Comparison of ENCODE assay signal across 11 cellular contexts in the genomic region with DNA sequence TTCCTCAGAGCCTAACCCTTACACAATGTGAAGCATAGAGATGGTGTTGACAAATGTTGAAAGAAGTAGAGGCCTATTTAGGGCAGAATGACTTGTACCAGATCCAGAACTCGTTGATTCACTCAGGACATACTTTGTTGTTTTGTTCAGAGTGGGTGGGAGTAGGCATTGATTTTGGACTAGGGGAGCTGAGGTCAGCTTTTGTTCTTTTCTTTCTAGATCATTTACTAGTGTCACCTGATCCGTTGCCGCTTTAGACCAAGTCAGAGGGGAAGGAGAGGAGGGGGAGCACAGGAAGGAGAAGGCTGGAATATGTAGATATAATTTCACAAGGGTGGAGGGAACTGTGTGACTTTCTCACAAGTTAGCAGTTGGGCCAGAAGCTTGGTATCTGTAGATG.
"Had no signal": no experiment of that assay in that cellular context is flagged by ENCODE, and none has a peak within 500 bp of the region (broad histone marks: within the 10 kb centered on the region; RNA-seq: fewer than 3 reads in every experiment).

No MANE protein-coding gene starts in this region.

- DNase-seq: activated CD4-positive, alpha-beta memory T cell treated with anti-CD3 and anti-CD28 coated beads for 36 hours; activated CD4-positive, alpha-beta T cell treated with anti-CD3 and anti-CD28 coated beads for 1 hour; activated gamma-delta T cell treated with Interleukin-2 at 50 U/mL for 16 hours; activated naive CD8-positive, alpha-beta T cell treated with anti-CD3 and anti-CD28 coated beads, Interleukin-2, amount 10 ng/mL, durations not matched to agents 7 days and 5 days; activated T-cell treated with anti-CD3 and anti-CD28 coated beads, Interleukin-2, amount 50 U/mL, for 48 hours; aorta; colonic mucosa; effector CD4-positive, alpha-beta T cell; tibial artery had no signal

- H3K27ac ChIP-seq: colonic mucosa, skin epidermis, tibial artery, vagina had no signal

- H3K36me3 ChIP-seq: colonic mucosa, tibial artery, vagina had no signal

- H3K27me3 ChIP-seq: colonic mucosa, tibial artery, vagina had no signal

- H3K4me1 ChIP-seq: colonic mucosa, tibial artery, vagina had no signal

- H3K9me3 ChIP-seq: colonic mucosa, tibial artery, vagina had no signal

- H3K4me3 ChIP-seq: colonic mucosa, skin epidermis, tibial artery, vagina had no signal
